In genomic region chr9:113386571-113387393, GRCh38 we compare ENCODE assay signal across 1 cellular context.
TF ChIP-seq lines count a peak whose summit lies in the region.

No MANE protein-coding gene starts in this region.

TF ChIP-seq in HEK293T, 16 proteins besides CTCF, POLR2A, EP300 and RAD21:
- no peak for TF ChIP-seq L3MBTL2 (conservative IDR thresholded peaks at IDR 0.05)
- no peak for TF ChIP-seq FOXA1 (IDR thresholded peaks at IDR 0.05)
- TF ChIP-seq PKNOX1 (IDR thresholded peaks at IDR 0.05), result no peak
- TF ChIP-seq BHLHE40 (IDR thresholded peaks at IDR 0.05; ENCODE audit: borderline replicate concordance), result no peak
- no peak for TF ChIP-seq ARNT (IDR thresholded peaks at IDR 0.05)
- no peak for TF ChIP-seq TARDBP (IDR thresholded peaks at IDR 0.05)
- TF ChIP-seq HDGF (IDR thresholded peaks at IDR 0.05; ENCODE audit: borderline replicate concordance), result no peak
- TF ChIP-seq ELF4 (IDR thresholded peaks at IDR 0.05), result no peak
- TF ChIP-seq SUZ12 (IDR thresholded peaks at IDR 0.05), result no peak
- no peak for TF ChIP-seq FOXK2 (IDR thresholded peaks at IDR 0.05)
- no peak for TF ChIP-seq ZNF384 (IDR thresholded peaks at IDR 0.05)
- TF ChIP-seq SP1 (IDR thresholded peaks at IDR 0.05), result no peak
- TF ChIP-seq NFRKB (IDR thresholded peaks at IDR 0.05), result no peak
- TF ChIP-seq FOXM1 (IDR thresholded peaks at IDR 0.05; ENCODE audit: borderline replicate concordance), result no peak
TF ChIP-seq in HEK293T: peak in this region for 0.
